ENCODE assay signal across 8 cellular contexts in genomic region chr20:50115591-50116367, GRCh38.
DNase-seq lines count a peak whose midpoint lies in the region; ATAC-seq and TF ChIP-seq lines count a peak whose summit lies in the region.

No MANE protein-coding gene starts in this region.

- TF ChIP-seq CTCF in GM20000 (IDR thresholded peaks at IDR 0.05; ENCODE audit: extremely low read depth, missing control alignments): no peak

- DNase-seq in COLO668 (lab: John Stamatoyannopoulos, UW; ENCODE audit: unreplicated experiment): peak; percentile 96
- peak; percentile 94 for DNase-seq in GM20000 (ENCODE audit: low spot score)
- peak; percentile 100 for DNase-seq in HS-5 (ENCODE audit: low read depth)
- DNase-seq in NK-92 (lab: John Stamatoyannopoulos, UW; ENCODE audit: unreplicated experiment): peak; percentile 11
- peak; percentile 92 for DNase-seq in activated CD8-positive, alpha-beta memory T cell treated with anti-CD3 and anti-CD28 coated beads for 24 hours
- peak; percentile 74 to 89 (median 85) for DNase-seq in effector memory CD4-positive, alpha-beta T cell
- peak; percentile 72 to 82 for DNase-seq in memory B cell (ENCODE audit: low spot score in 2 of 2)
- peak; percentile 84 for DNase-seq in stimulated activated CD8-positive, alpha-beta memory T cell treated with anti-CD3 and anti-CD28 coated beads, Interleukin-12 subunit alpha, Interleukin-12 subunit beta, amount 100 ng/mL, for 1 hour (ENCODE audit: low read depth)

- peak; percentile 75 for ATAC-seq in memory B cell (ENCODE audit: low read depth)

- H3K36me3 Mint-ChIP-seq in memory B cell: no peaks in the 10 kb centered on the region

- no peaks in the 10 kb centered on the region for H3K27me3 Mint-ChIP-seq in memory B cell

- H3K4me3 Mint-ChIP-seq in memory B cell: peak overlapping the region; percentile 90

- peak overlapping the region; percentile 52 for H3K27ac ChIP-seq in effector memory CD4-positive, alpha-beta T cell (ENCODE audit: insufficient read depth, low read length, poor library complexity, severe bottlenecking)

- no peaks in the 10 kb centered on the region for H3K36me3 ChIP-seq in effector memory CD4-positive, alpha-beta T cell (ENCODE audit: control insufficient read depth, insufficient read depth, low read length)

- peaks cover 33% of the 10 kb centered on the region for H3K4me1 Mint-ChIP-seq in memory B cell

- no peaks in the 10 kb centered on the region for H3K9me3 Mint-ChIP-seq in memory B cell

- peak overlapping the region; percentile 55 for H3K4me3 ChIP-seq in effector memory CD4-positive, alpha-beta T cell (ENCODE audit: insufficient read depth, low read depth, low read length, poor library complexity, severe bottlenecking)

- H3K9me3 ChIP-seq in effector memory CD4-positive, alpha-beta T cell (ENCODE audit: control insufficient read depth, low read length): no peaks in the 10 kb centered on the region

- no peaks in the 10 kb centered on the region for H3K27me3 ChIP-seq in effector memory CD4-positive, alpha-beta T cell (replicated peaks; ENCODE audit: control insufficient read depth, insufficient read depth, low read length, poor library complexity, severe bottlenecking)

- H3K4me1 ChIP-seq in effector memory CD4-positive, alpha-beta T cell (ENCODE audit: control insufficient read depth, insufficient read depth, low read length, poor library complexity, severe bottlenecking): peaks cover 36% of the 10 kb centered on the region

- peak overlapping the region; percentile 88 for H3K27ac Mint-ChIP-seq in memory B cell

Comparison
In these comparisons a context has a peak if more than half of its experiments do, and no peak if none do; other contexts are left out.
1. Peak in every context shown above with its lines: DNase-seq, ATAC-seq, H3K4me3 ChIP-seq and H3K27ac ChIP-seq.
2. DNase-seq: peak in every context shown above with its lines; median percentile 100 in HS-5; 96 in COLO668; 94 in GM20000; 92 in activated CD8-positive, alpha-beta memory T cell treated with anti-CD3 and anti-CD28 coated beads for 24 hours; 85 in effector memory CD4-positive, alpha-beta T cell; 84 in stimulated activated CD8-positive, alpha-beta memory T cell treated with anti-CD3 and anti-CD28 coated beads, Interleukin-12 subunit alpha, Interleukin-12 subunit beta, amount 100 ng/mL, for 1 hour; 77 in memory B cell; 11 in NK-92.